8 cellular contexts compared by ENCODE assay signal in genomic region chr16:1983544-1984346, GRCh38. TPM values are rescaled to one million over a fixed set of nuclear protein-coding genes. Genes with fewer than 3 reads are reported as not detected.
A peak's percentile ranks its signal among the peaks of the same experiment; 100 is the strongest.
DNase-seq lines count a peak whose midpoint lies in the region; FAIRE-seq and TF ChIP-seq lines count a peak whose summit lies in the region.

Gene GFER (plus strand): TSS chr16:1984193. CDS start chr16:1984219, 26 bp downstream.

- peaks cover 34% of the 10 kb centered on the region for H3K4me1 Mint-ChIP-seq in neural crest cell
- H3K4me1 Mint-ChIP-seq in type B pancreatic cell (ENCODE audit: unreplicated experiment): peaks cover 11% of the 10 kb centered on the region

- H3K36me3 Mint-ChIP-seq in neural crest cell (ENCODE audit: low read depth): peaks cover 15% of the 10 kb centered on the region
- H3K36me3 Mint-ChIP-seq in type B pancreatic cell: peaks cover 3% of the 10 kb centered on the region

- POLR2A ChIA-PET in RWPE1 (lab: Yijun Ruan, JAX; ENCODE audit: low non-redundant PET): interaction anchor here (0.6 to 0.7 kb wide), 2 partner anchors 18 to 57 kb away, joined by 3 read pairs; no protein-coding TSS in a partner anchor

- DNase-seq in GM06990 (ENCODE audit: extremely low read depth, insufficient read length) (peak; percentile 91), GOT3 (lab: John Stamatoyannopoulos, UW) (peak; percentile 76), Kasumi-1 (lab: John Stamatoyannopoulos, UW) (peak; percentile 29 to 48), RWPE1 (ENCODE audit: low spot score) (peak; percentile 93), frontal cortex (ENCODE audit: low spot score in 2 of 2) (peak; percentile 100), neural crest cell (ENCODE audit: low read depth, low spot score) (peak; percentile 95), type B pancreatic cell (ENCODE audit: extremely low spot score, unreplicated experiment) (peak; percentile 97)
- DNase-seq in activated naive CD4-positive, alpha-beta T cell treated with anti-CD3 and anti-CD28 coated beads, Interleukin-2, amount 50 U/mL, for 16 hours: peak; percentile 63

- TF ChIP-seq CTCF in GM06990 (IDR thresholded peaks at IDR 0.05; ENCODE audit: insufficient read depth, low read length, poor library complexity, severe bottlenecking) (peak; percentile 40), RWPE1 (conservative IDR thresholded peaks at IDR 0.05; ENCODE audit: low read depth) (peak; percentile 40), neural crest cell (conservative IDR thresholded peaks at IDR 0.05) (peak; percentile 48), type B pancreatic cell (conservative IDR thresholded peaks at IDR 0.05) (peak; percentile 50)

- H3K9me3 Mint-ChIP-seq in neural crest cell: no peaks in the 10 kb centered on the region
- H3K9me3 Mint-ChIP-seq in type B pancreatic cell: no peaks in the 10 kb centered on the region

- H3K27me3 Mint-ChIP-seq in neural crest cell (ENCODE audit: low read depth): peaks cover 70% of the 10 kb centered on the region
- peaks cover 49% of the 10 kb centered on the region for H3K27me3 Mint-ChIP-seq in type B pancreatic cell

- H3K27ac Mint-ChIP-seq in neural crest cell (ENCODE audit: unreplicated experiment) (peak within 1 kb of the TSS; percentile 97), type B pancreatic cell (peak within 1 kb of the TSS; percentile 62)

- H3K4me3 Mint-ChIP-seq in neural crest cell (peak within 1 kb of the TSS; percentile 92), type B pancreatic cell (peak within 1 kb of the TSS; percentile 89)

- no peaks in the 10 kb centered on the region; the same call in 1 of the 2 replicates for H3K27me3 ChIP-seq in GM06990 (replicated peaks; ENCODE audit: control insufficient read depth, insufficient read depth, low read length)

- no peak for FAIRE-seq in frontal cortex (lab: Jason Lieb, UNC)

- H3K27ac ChIP-seq in RWPE1: peak within 1 kb of the TSS; percentile 73

- peak within 1 kb of the TSS; percentile 90 for H3K4me3 ChIP-seq in GM06990 (replicated peaks; ENCODE audit: low read depth, low read length)

- H3K36me3 ChIP-seq in GM06990 (ENCODE audit: control insufficient read depth, insufficient read depth, low read length): peaks cover 11% of the 10 kb centered on the region

- CTCF ChIA-PET in RWPE1 (lab: Yijun Ruan, JAX): interaction anchor here (0.6 to 1.6 kb wide), 3 partner anchors 39 to 1201 kb away, joined by 3 to 4 read pairs (median 3); no protein-coding TSS in a partner anchor

RNA-seq across cellular contexts. Expression of gene GFER, which starts in this region (rescaled TPM):
- total RNA-seq in frontal cortex (12.6 TPM), neural crest cell (42.5 and 43.3 TPM in 2 replicates), type B pancreatic cell (ENCODE audit: low replicate concordance) (25.3 and 31.6 TPM in 2 replicates)

Comparison
In these comparisons a context has a peak if more than half of its experiments do, and no peak if none do; other contexts are left out.
1. Peak in every context shown above with its lines: DNase-seq, H3K4me3 ChIP-seq and H3K27ac ChIP-seq.
2. DNase-seq: peak in every context shown above with its lines; median percentile 100 in frontal cortex; 97 in type B pancreatic cell; 95 in neural crest cell; 93 in RWPE1; 91 in GM06990; 76 in GOT3; 63 in activated naive CD4-positive, alpha-beta T cell treated with anti-CD3 and anti-CD28 coated beads, Interleukin-2, amount 50 U/mL, for 16 hours; 38 in Kasumi-1.